Comparison of ENCODE assay signal across 9 cellular contexts in genomic region chr1:14583788-14584187, GRCh38. TPM values are rescaled to one million over a fixed set of nuclear protein-coding genes. Genes with fewer than 3 reads are reported as not detected.
"Had no signal": no experiment of that assay in that cellular context is flagged by ENCODE, and none has a peak within 500 bp of the region (broad histone marks: within the 10 kb centered on the region; RNA-seq: fewer than 3 reads in every experiment).

No MANE protein-coding gene starts in this region.

- H3K9me3 ChIP-seq: HAP-1 had no signal

- H2AFZ ChIP-seq: GM23248 had no signal

- FAIRE-seq: HepG2 had no signal

- H3K4me1 ChIP-seq: HAP-1 had no signal

- H3K27ac ChIP-seq: GM23248, HL-60 had no signal

- ATAC-seq: HCT116, HepG2 had no signal

- H3K36me3 ChIP-seq: HAP-1 had no signal

- H3K4me3 ChIP-seq: GM23248, HAP-1 had no signal

- DNase-seq: GM23248, GOT3, H7, HFFc6 had no signal

RNA-seq across cellular contexts. Expression of gene KAZN, which starts 14.7 kb away (rescaled TPM):
- polyA plus RNA-seq: IgD-negative memory B cell had no signal
